28 cellular contexts compared by ENCODE assay signal in genomic region chr7:82821037-82821436, GRCh38.
"Had no signal": no experiment of that assay in that cellular context is flagged by ENCODE, and none has a peak within 500 bp of the region (broad histone marks: within the 10 kb centered on the region; RNA-seq: fewer than 3 reads in every experiment).

No MANE protein-coding gene starts in this region.

- H3K4me2 ChIP-seq: smooth muscle cell had no signal

- H3K9me3 ChIP-seq: heart left ventricle, left ventricle myocardium inferior, mucosa of descending colon, ovary, right atrium auricular region, right lobe of liver, stomach, suprapubic skin, thoracic aorta, tibial artery, upper lobe of right lung, uterus had no signal

- H3K36me3 ChIP-seq: heart left ventricle, left ventricle myocardium inferior, ovary, right atrium auricular region, right lobe of liver, stomach, suprapubic skin, thoracic aorta, tibial artery, upper lobe of right lung, uterus had no signal

- H3K27ac ChIP-seq: heart left ventricle, left ventricle myocardium inferior, ovary, right atrium auricular region, right lobe of liver, stomach, suprapubic skin, thoracic aorta, tibial artery, upper lobe of right lung, uterus had no signal

- H3K27me3 ChIP-seq: heart left ventricle, ovary, right atrium auricular region, right lobe of liver, stomach, suprapubic skin, tibial artery, upper lobe of right lung, uterus had no signal

- H3K4me3 ChIP-seq: heart left ventricle, left ventricle myocardium inferior, lung, mucosa of descending colon, ovary, right atrium auricular region, right lobe of liver, smooth muscle cell, stomach, suprapubic skin, thoracic aorta, tibial artery, upper lobe of right lung, uterus had no signal

- H3K4me1 ChIP-seq: heart left ventricle, left ventricle myocardium inferior, right atrium auricular region, right lobe of liver, stomach, suprapubic skin, tibial artery, upper lobe of right lung, uterus had no signal

- DNase-seq: heart left ventricle; hypothalamus; immature natural killer cell; kidney; left colon; left ventricle myocardium inferior; midbrain; mucosa of descending colon; naive thymus-derived CD4-positive, alpha-beta T cell; ovary; right lobe of liver; stimulated activated CD4-positive, alpha-beta T cell treated with anti-CD3 and anti-CD28 coated beads, Interleukin-12 subunit alpha, Interleukin-12 subunit beta, amount 100 ng/mL, for 4 hours; stimulated activated CD4-positive, alpha-beta T cell treated with anti-CD3 and anti-CD28 coated beads, Interleukin-15, amount 100 ng/mL, for 24 hours; stimulated activated CD4-positive, alpha-beta T cell treated with anti-CD3 and anti-CD28 coated beads, Interleukin-2, amount 100 ng/mL, for 24 hours; stimulated activated CD4-positive, alpha-beta T cell treated with anti-CD3 and anti-CD28 coated beads, Interleukin-4, amount 100 ng/mL, for 1 hour; stimulated activated naive B cell treated with anti-CD40 and anti-IgM and Interleukin-4, amounts not matched to agents 10 μg/mL and 1 μg/mL and 100 μg/mL, for 72 hours; stimulated activated naive CD8-positive, alpha-beta T cell treated with anti-CD3 and anti-CD28 coated beads, Interleukin-15, Interleukin-2, amounts not matched to agents 100 U/mL and 50 U/mL, for 24 hours; stomach; tibial artery; trophoblast cell; upper lobe of right lung; uterus had no signal

- ATAC-seq: heart left ventricle; left colon; mucosa of descending colon; naive thymus-derived CD4-positive, alpha-beta T cell; natural killer cell treated with Interleukin-12 subunit alpha and Interleukin-12 subunit beta and Interleukin-15 and Interleukin-18, amount 100 ng/mL, for 72 hours; right lobe of liver; stimulated activated naive B cell treated with anti-CD40 and anti-IgM and Interleukin-4, amounts not matched to agents 10 μg/mL and 1 μg/mL and 100 μg/mL, for 72 hours; stimulated activated naive CD8-positive, alpha-beta T cell treated with anti-CD3 and anti-CD28 coated beads, Interleukin-15, Interleukin-2, amounts not matched to agents 100 U/mL and 50 U/mL, for 24 hours; upper lobe of right lung had no signal
